23 cellular contexts compared by ENCODE assay signal in the genomic region with DNA sequence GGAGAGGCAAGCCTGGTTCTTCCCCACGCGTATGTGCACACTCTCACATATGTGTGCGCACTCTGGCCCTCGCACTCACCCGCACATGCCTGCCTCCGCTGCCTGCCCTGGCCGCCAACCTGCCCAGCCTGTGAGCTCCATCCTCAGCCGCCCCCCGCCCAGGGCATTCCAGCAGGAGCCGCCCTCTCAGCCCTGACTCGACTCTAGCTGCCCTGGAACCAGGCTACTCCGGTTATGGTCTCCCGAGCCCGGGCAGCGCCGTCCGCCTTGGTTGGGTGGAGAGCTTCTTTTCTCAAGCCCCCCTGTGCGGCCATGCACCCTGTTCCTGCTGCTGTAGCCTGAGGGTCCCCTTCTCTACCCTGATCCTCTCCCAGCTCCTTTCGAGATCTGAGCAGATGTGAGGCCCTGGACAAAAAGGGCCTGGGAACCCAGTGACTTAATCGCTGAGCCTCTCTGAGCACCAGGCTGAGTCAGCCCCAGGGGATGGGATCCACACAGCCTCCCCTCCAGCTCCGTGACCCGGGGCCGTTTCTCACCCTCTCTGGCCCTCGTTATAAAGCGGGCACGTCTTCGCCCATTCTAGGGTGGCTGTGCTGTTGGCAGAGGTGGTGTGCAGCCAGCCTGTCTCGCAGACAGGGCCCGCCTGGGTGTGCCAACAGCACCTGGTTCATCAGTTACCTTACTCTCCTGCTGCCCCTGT.
DNase-seq lines count a peak whose midpoint lies in the region; TF ChIP-seq lines count a peak whose summit lies in the region.
"Had no signal": no experiment of that assay in that cellular context is flagged by ENCODE, and none has a peak within 500 bp of the region (broad histone marks: within the 10 kb centered on the region; RNA-seq: fewer than 3 reads in every experiment).

No MANE protein-coding gene starts in this region.

- H3K27me3 Mint-ChIP-seq in neural progenitor cell (ENCODE audit: insufficient read depth, low read depth), result peaks cover 13% of the 10 kb centered on the region
- H3K27me3 Mint-ChIP-seq: CD4-positive, CD25-positive, alpha-beta regulatory T cell had no signal

- no peak overlapping the region for H3K9ac ChIP-seq in neural progenitor cell
- H3K9ac ChIP-seq: GM23248 had no signal

- TF ChIP-seq CTCF in coronary artery (IDR thresholded peaks at IDR 0.05) (no peak), neural progenitor cell (IDR thresholded peaks at IDR 0.05) (no peak), spleen (IDR thresholded peaks at IDR 0.05 in 8 of 11, conservative IDR thresholded peaks at IDR 0.05 in 3 of 11) (no peak)

- H3K36me3 ChIP-seq in neural progenitor cell (no peaks in the 10 kb centered on the region), spleen (no peaks in the 10 kb centered on the region)

- H3K27me3 ChIP-seq in neural progenitor cell (no peaks in the 10 kb centered on the region), spleen (replicated peaks in 1 of 7) (peaks cover 0 to 54% (median 10%) of the 10 kb centered on the region in 7 donors)

- 90 to 94% (median 92%) methylated on average over 20 to 29 of the region's 29 CpGs for WGBS in spleen, 5 donors

- H3K27ac ChIP-seq in coronary artery, result no peak overlapping the region
- no peak overlapping the region for H3K27ac ChIP-seq in neural progenitor cell
- H3K27ac ChIP-seq in spleen, result no peak overlapping the region
- H3K27ac ChIP-seq: GM23248, PC-9, RWPE1 had no signal

- no peaks in the 10 kb centered on the region for H3K36me3 Mint-ChIP-seq in neural progenitor cell
- H3K36me3 Mint-ChIP-seq: CD4-positive, CD25-positive, alpha-beta regulatory T cell had no signal

- no peak overlapping the region for H3K4me2 ChIP-seq in neural progenitor cell
- H3K4me2 ChIP-seq: PC-9 had no signal

- H3K9me3 ChIP-seq in neural progenitor cell (ENCODE audit: low read depth), result no peaks in the 10 kb centered on the region
- no peaks in the 10 kb centered on the region for H3K9me3 ChIP-seq in spleen

- H2AFZ ChIP-seq in neural progenitor cell (replicated peaks), result no peak overlapping the region
- H2AFZ ChIP-seq: GM23248, PC-9 had no signal

- DNase-seq in NCI-H69 (lab: John Stamatoyannopoulos, UW) (peak; percentile 45), coronary artery (ENCODE audit: low spot score) (peak; percentile 65), neural progenitor cell (ENCODE audit: low spot score) (no peak), spleen (peak; percentile 50), T-helper 1 cell (no peak), NCI-H1105 (lab: John Stamatoyannopoulos, UW) (no peak), COLO829 (ENCODE audit: low spot score) (no peak)
- DNase-seq: CD4-positive, CD25-positive, alpha-beta regulatory T cell; COR-L47; DMS 273 treated with DMSO at 0.1 percent for 48 hours; DMS79 treated with DMSO at 0.1 percent for 48 hours; GM23248; HCEC 1CT; KG1; NCI-H1092 treated with DMSO at 0.1 percent for 48 hours; NCI-H146; NCI-H2029; NCI-H2227 treated with DMSO at 0.1 percent for 48 hours; NCI-H510A; NCI-H748 treated with DMSO at 0.1 percent for 48 hours; PC-9 had no signal

- no peaks in the 10 kb centered on the region for H3K79me2 ChIP-seq in neural progenitor cell (ENCODE audit: low read depth)

- TF ChIP-seq POLR2A in spleen (IDR thresholded peaks at IDR 0.05), result no peak

- peak overlapping the region; percentile 79 for H3K27ac Mint-ChIP-seq in neural progenitor cell

- H3K4me1 ChIP-seq in neural progenitor cell, result peaks cover 4% of the 10 kb centered on the region
- H3K4me1 ChIP-seq in spleen, result no peaks in the 10 kb centered on the region

- intact Hi-C loops in spleen (cut with DNase I; ENCODE audit: low total_unique reads), result no loop called here

- no peaks in the 10 kb centered on the region for H4K20me1 ChIP-seq in neural progenitor cell (ENCODE audit: low read depth)

- H3K4me3 ChIP-seq in coronary artery (no peak overlapping the region), neural progenitor cell (no peak overlapping the region), spleen (no peak overlapping the region)
- H3K4me3 ChIP-seq: GM12878, GM23248, PC-9 had no signal

- peaks cover 16% of the 10 kb centered on the region for H3K4me1 Mint-ChIP-seq in neural progenitor cell
- H3K4me1 Mint-ChIP-seq: CD4-positive, CD25-positive, alpha-beta regulatory T cell had no signal

- peaks cover under 1% of the 10 kb centered on the region for H3F3A ChIP-seq in neural progenitor cell (ENCODE audit: low read depth)

- no peaks in the 10 kb centered on the region for H3K9me3 Mint-ChIP-seq in neural progenitor cell

- H3K4me3 Mint-ChIP-seq in neural progenitor cell, result no peak overlapping the region
- H3K4me3 Mint-ChIP-seq: CD4-positive, CD25-positive, alpha-beta regulatory T cell had no signal

Comparison
In these comparisons a context has a peak if more than half of its experiments do, and no peak if none do; other contexts are left out.
1. DNase-seq: peak in NCI-H69 (single experiment), coronary artery (single experiment) and spleen (single experiment); none in neural progenitor cell (single experiment), T-helper 1 cell (0 of 5), NCI-H1105 (single experiment) and COLO829 (single experiment).